32 cellular contexts compared by ENCODE assay signal in the genomic region with DNA sequence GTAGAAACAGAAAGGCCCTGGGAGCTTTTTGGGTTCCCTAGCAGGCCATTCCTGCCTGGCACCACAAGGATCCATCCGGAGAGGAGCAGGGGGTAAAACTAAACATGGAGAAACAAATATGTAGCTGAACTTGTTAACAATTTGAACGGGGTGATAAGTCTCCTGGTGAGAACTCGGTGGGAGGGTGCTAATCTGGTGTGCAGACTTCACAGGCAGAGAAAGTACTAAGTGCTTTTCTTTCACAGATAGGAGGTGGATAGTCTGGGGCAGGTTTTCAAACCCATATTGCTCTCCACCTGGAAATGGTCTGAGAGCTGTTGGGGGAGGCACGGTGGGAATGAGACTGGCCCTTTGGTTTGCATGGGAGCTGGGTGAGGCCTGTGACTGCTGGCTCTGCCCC.
"Had no signal": no experiment of that assay in that cellular context is flagged by ENCODE, and none has a peak within 500 bp of the region (broad histone marks: within the 10 kb centered on the region; RNA-seq: fewer than 3 reads in every experiment).

No MANE protein-coding gene starts in this region.

- H3K27ac Mint-ChIP-seq: activated CD4-positive, alpha-beta memory T cell treated with anti-CD3 and anti-CD28 coated beads, Interleukin-2, amount 10 ng/mL, durations not matched to agents 7 days and 5 days; activated CD8-positive, alpha-beta memory T cell treated with anti-CD3 and anti-CD28 coated beads, Interleukin-2, amount 10 ng/mL, durations not matched to agents 7 days and 5 days; activated naive CD8-positive, alpha-beta T cell treated with anti-CD3 and anti-CD28 coated beads for 36 hours; T-cell; T-helper 17 cell had no signal

- H3K36me3 Mint-ChIP-seq: activated CD8-positive, alpha-beta memory T cell treated with anti-CD3 and anti-CD28 coated beads, Interleukin-2, amount 10 ng/mL, durations not matched to agents 7 days and 5 days; activated naive CD8-positive, alpha-beta T cell treated with anti-CD3 and anti-CD28 coated beads for 36 hours; T-cell had no signal

- H3K9me3 Mint-ChIP-seq: activated CD4-positive, alpha-beta memory T cell treated with anti-CD3 and anti-CD28 coated beads, Interleukin-2, amount 10 ng/mL, durations not matched to agents 7 days and 5 days had no signal

- H3K4me3 Mint-ChIP-seq: activated CD4-positive, alpha-beta memory T cell treated with anti-CD3 and anti-CD28 coated beads, Interleukin-2, amount 10 ng/mL, durations not matched to agents 7 days and 5 days; activated CD8-positive, alpha-beta memory T cell treated with anti-CD3 and anti-CD28 coated beads, Interleukin-2, amount 10 ng/mL, durations not matched to agents 7 days and 5 days; activated naive CD8-positive, alpha-beta T cell treated with anti-CD3 and anti-CD28 coated beads for 36 hours; central memory CD8-positive, alpha-beta T cell; T-cell; T-helper 17 cell had no signal

- H3K4me3 ChIP-seq: cardiac muscle cell had no signal

- H3K27ac ChIP-seq: cardiac muscle cell, RWPE1, VCaP had no signal

- ATAC-seq: activated CD8-positive, alpha-beta memory T cell treated with anti-CD3 and anti-CD28 coated beads, Interleukin-2, amount 10 ng/mL, durations not matched to agents 7 days and 5 days; PC-3; Right ventricle myocardium inferior; SK-N-SH treated with all-trans-retinoic acid at 6 μM for 48 hours; T-cell; T-helper 17 cell had no signal

- H3K27me3 Mint-ChIP-seq: activated CD4-positive, alpha-beta memory T cell treated with anti-CD3 and anti-CD28 coated beads, Interleukin-2, amount 10 ng/mL, durations not matched to agents 7 days and 5 days; activated CD8-positive, alpha-beta memory T cell treated with anti-CD3 and anti-CD28 coated beads, Interleukin-2, amount 10 ng/mL, durations not matched to agents 7 days and 5 days; central memory CD8-positive, alpha-beta T cell; T-cell; T-helper 17 cell had no signal

- H3K36me3 ChIP-seq: cardiac muscle cell had no signal

- H3K27me3 ChIP-seq: cardiac muscle cell had no signal

- H3K4me1 Mint-ChIP-seq: activated CD4-positive, alpha-beta memory T cell treated with anti-CD3 and anti-CD28 coated beads, Interleukin-2, amount 10 ng/mL, durations not matched to agents 7 days and 5 days; activated CD8-positive, alpha-beta memory T cell treated with anti-CD3 and anti-CD28 coated beads, Interleukin-2, amount 10 ng/mL, durations not matched to agents 7 days and 5 days; activated naive CD8-positive, alpha-beta T cell treated with anti-CD3 and anti-CD28 coated beads for 36 hours; central memory CD8-positive, alpha-beta T cell; T-cell; T-helper 17 cell had no signal

- DNase-seq: activated CD4-positive, alpha-beta memory T cell treated with anti-CD3 and anti-CD28 coated beads, Interleukin-2, amount 10 ng/mL, durations not matched to agents 7 days and 5 days; activated CD4-positive, alpha-beta T cell treated with anti-CD3 and anti-CD28 coated beads for 1 hour; activated CD4-positive, CD25-positive, alpha-beta regulatory T cell; activated CD8-positive, alpha-beta memory T cell treated with anti-CD3 and anti-CD28 coated beads for 24 hours; activated CD8-positive, alpha-beta memory T cell treated with anti-CD3 and anti-CD28 coated beads, Interleukin-2, amount 10 ng/mL, durations not matched to agents 7 days and 5 days; activated CD8-positive, alpha-beta memory T cell treated with anti-CD3 and anti-CD28 coated beads, Interleukin-2, amount 50 U/mL, for 48 hours; activated effector memory CD4-positive, alpha-beta T cell treated with anti-CD3 and anti-CD28 coated beads, Interleukin-2, amount 50 U/mL, for 16 hours; activated naive CD4-positive, alpha-beta T cell; activated naive CD4-positive, alpha-beta T cell treated with anti-CD3 and anti-CD28 coated beads, Interleukin-2, amount 50 U/mL, for 16 hours; activated naive CD8-positive, alpha-beta T cell treated with anti-CD3 and anti-CD28 coated beads for 36 hours; activated T-cell treated with anti-CD3 and anti-CD28 coated beads, Interleukin-2, amount 50 U/mL, for 48 hours; amniotic stem cell; aorta; NCI-H1105; NCI-H1417 treated with DMSO at 0.1 percent for 48 hours; NCI-H187 treated with DMSO at 0.1 percent for 48 hours; NCI-H2081; NCI-H2171 treated with DMSO at 0.1 percent for 48 hours; NCI-H2227 treated with DMSO at 0.1 percent for 48 hours; NCI-H446; NCI-H524; PC-3; SIG-M5; T-cell; T-helper 17 cell; T-helper 9 cell had no signal
